In the genomic region with DNA sequence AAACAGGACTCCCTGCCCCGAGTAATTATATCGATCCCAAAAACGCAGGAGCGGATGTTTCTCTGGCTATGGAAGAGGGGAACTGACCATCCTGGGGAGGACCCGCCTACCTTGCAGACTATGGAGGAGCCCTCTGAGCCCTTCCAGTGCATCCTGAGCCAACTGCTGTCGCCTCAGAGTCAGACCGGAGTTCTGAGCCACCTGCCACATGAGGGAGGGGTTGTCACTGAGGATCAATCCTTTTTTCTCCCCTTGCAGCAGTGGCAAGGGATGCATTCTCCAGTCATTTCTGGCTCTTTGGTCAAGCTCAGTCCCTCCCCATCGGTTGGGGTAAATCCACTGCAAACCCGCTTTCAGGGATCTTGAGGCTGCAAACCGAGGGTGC, we compare ENCODE assay signal across 8 cellular contexts. TPM values are rescaled to one million over a fixed set of nuclear protein-coding genes. Genes with fewer than 3 reads are reported as not detected.
A peak's percentile ranks its signal among the peaks of the same experiment; 100 is the strongest.
DNase-seq lines count a peak whose midpoint lies in the region; ATAC-seq and TF ChIP-seq lines count a peak whose summit lies in the region.

No MANE protein-coding gene starts in this region.

- H3K9me3 ChIP-seq in BE2C (no peaks in the 10 kb centered on the region), left lung (no peaks in the 10 kb centered on the region), transverse colon (no peaks in the 10 kb centered on the region)

- DNase-seq in BE2C (no peak), HFF-Myc (ENCODE audit: extremely low read depth, low read depth) (no peak), left lung (no peak), transverse colon (no peak), Ammon's horn (ENCODE audit: low spot score) (no peak), AML-193 (lab: John Stamatoyannopoulos, UW) (no peak), NCI-H1436 (lab: John Stamatoyannopoulos, UW) (no peak)
- DNase-seq in activated T-helper 1 cell treated with anti-CD3 and anti-CD28 coated beads, Interleukin-12 subunit alpha, Interleukin-12 subunit beta, Interleukin-2, Interleukin-4 antibody, amounts not matched to agents 30 ng/mL and 10 ng/mL and 1 ng/mL, durations not matched to agents 14 hours and 24 hours and 36 hours (ENCODE audit: low spot score), result peak; percentile 4

- H3K4me1 Mint-ChIP-seq in activated T-helper 1 cell treated with anti-CD3 and anti-CD28 coated beads, Interleukin-12 subunit alpha, Interleukin-12 subunit beta, Interleukin-2, Interleukin-4 antibody, amounts not matched to agents 30 ng/mL and 10 ng/mL and 1 ng/mL, durations not matched to agents 14 hours and 24 hours and 36 hours (ENCODE audit: low read depth), result peaks cover 32% of the 10 kb centered on the region

- H3K4me3 ChIP-seq in BE2C (ENCODE audit: low read depth, low read length) (peak overlapping the region; percentile 77), HFF-Myc (replicated peaks; ENCODE audit: low read depth, low read length) (peak overlapping the region; percentile 83), left lung (peak overlapping the region; percentile 71 to 91), transverse colon (peak overlapping the region; percentile 62 to 86 (median 70))

- H3K27ac ChIP-seq in left lung, result peak overlapping the region; percentile 73 to 79
- peak overlapping the region; percentile 66 to 84 (median 79) for H3K27ac ChIP-seq in transverse colon

- no peaks in the 10 kb centered on the region for H3K27me3 ChIP-seq in BE2C
- no peaks in the 10 kb centered on the region for H3K27me3 ChIP-seq in left lung
- no peaks in the 10 kb centered on the region for H3K27me3 ChIP-seq in transverse colon

- intact Hi-C loops in activated T-helper 1 cell treated with anti-CD3 and anti-CD28 coated beads, Interleukin-12 subunit alpha, Interleukin-12 subunit beta, Interleukin-2, Interleukin-4 antibody, amounts not matched to agents 30 ng/mL and 10 ng/mL and 1 ng/mL, durations not matched to agents 14 hours and 24 hours and 36 hours (cut with micrococcal nuclease), result loop anchor here (1.0 to 10.0 kb wide), 5 partner anchors 37 to 1607 kb away; partner anchors contain the start of genes CCL27, DNAI1, FAM219A and NOL6
- intact Hi-C loops in left lung (cut with DNase I), result no loop called here
- intact Hi-C loops in transverse colon (cut with DNase I; ENCODE audit: low total_unique reads), result no loop called here

- 5% methylated on average over 10 of the region's 10 CpGs; no CpG with 5 or more reads in 1 of the 2 donors for WGBS in transverse colon (ENCODE audit: low coverage in 1 of 2), 2 donors

- in situ Hi-C loops in transverse colon (cut with MboI; ENCODE audit: low pct_ligation_motif_present in 1 of 4, low pct_unique_long_range_greater_than_20kb in 1 of 4, low sequenced_read_pairs in 3 of 4), result no loop called here

- peak overlapping the region; percentile 76 for H3K27ac Mint-ChIP-seq in activated T-helper 1 cell treated with anti-CD3 and anti-CD28 coated beads, Interleukin-12 subunit alpha, Interleukin-12 subunit beta, Interleukin-2, Interleukin-4 antibody, amounts not matched to agents 30 ng/mL and 10 ng/mL and 1 ng/mL, durations not matched to agents 14 hours and 24 hours and 36 hours

- no peaks in the 10 kb centered on the region for H3K9me3 Mint-ChIP-seq in activated T-helper 1 cell treated with anti-CD3 and anti-CD28 coated beads, Interleukin-12 subunit alpha, Interleukin-12 subunit beta, Interleukin-2, Interleukin-4 antibody, amounts not matched to agents 30 ng/mL and 10 ng/mL and 1 ng/mL, durations not matched to agents 14 hours and 24 hours and 36 hours

- no peak for TF ChIP-seq CTCF in BE2C (IDR thresholded peaks at IDR 0.05; ENCODE audit: low read depth, low read length)
- TF ChIP-seq CTCF in HFF-Myc (IDR thresholded peaks at IDR 0.05; ENCODE audit: low read depth, low read length, missing control alignments), result no peak
- no peak for TF ChIP-seq CTCF in left lung (IDR thresholded peaks at IDR 0.05)
- no peak for TF ChIP-seq CTCF in transverse colon (IDR thresholded peaks at IDR 0.05)

- H3K4me1 ChIP-seq in BE2C, result no peaks in the 10 kb centered on the region
- H3K4me1 ChIP-seq in left lung, result peaks cover 0 to 16% of the 10 kb centered on the region in 2 donors
- H3K4me1 ChIP-seq in transverse colon, result peaks cover 5 to 21% (median 15%) of the 10 kb centered on the region in 4 donors

- peaks cover 23% of the 10 kb centered on the region for H3K36me3 Mint-ChIP-seq in activated T-helper 1 cell treated with anti-CD3 and anti-CD28 coated beads, Interleukin-12 subunit alpha, Interleukin-12 subunit beta, Interleukin-2, Interleukin-4 antibody, amounts not matched to agents 30 ng/mL and 10 ng/mL and 1 ng/mL, durations not matched to agents 14 hours and 24 hours and 36 hours (ENCODE audit: low read depth)

- H3K36me3 ChIP-seq in BE2C, result peaks cover 14% of the 10 kb centered on the region
- H3K36me3 ChIP-seq in left lung, result peaks cover 0 to 16% of the 10 kb centered on the region in 2 donors
- no peaks in the 10 kb centered on the region for H3K36me3 ChIP-seq in transverse colon

- TF ChIP-seq EP300 in transverse colon (IDR thresholded peaks at IDR 0.05; ENCODE audit: low read depth), result no peak

- no peaks in the 10 kb centered on the region for H3K27me3 Mint-ChIP-seq in activated T-helper 1 cell treated with anti-CD3 and anti-CD28 coated beads, Interleukin-12 subunit alpha, Interleukin-12 subunit beta, Interleukin-2, Interleukin-4 antibody, amounts not matched to agents 30 ng/mL and 10 ng/mL and 1 ng/mL, durations not matched to agents 14 hours and 24 hours and 36 hours (ENCODE audit: insufficient read depth)

- TF ChIP-seq POLR2A in transverse colon (IDR thresholded peaks at IDR 0.05), result no peak

- peak overlapping the region; percentile 96 for H3K4me3 Mint-ChIP-seq in activated T-helper 1 cell treated with anti-CD3 and anti-CD28 coated beads, Interleukin-12 subunit alpha, Interleukin-12 subunit beta, Interleukin-2, Interleukin-4 antibody, amounts not matched to agents 30 ng/mL and 10 ng/mL and 1 ng/mL, durations not matched to agents 14 hours and 24 hours and 36 hours

- no peak for ATAC-seq in left lung

RNA-seq across cellular contexts. Expression of gene FANCG, which starts 0.7 kb away (rescaled TPM):
- polyA plus RNA-seq in BE2C (2012; ENCODE audit: insufficient read depth, insufficient read length, low read depth), result 9.5 TPM
- total RNA-seq in activated T-helper 1 cell treated with anti-CD3 and anti-CD28 coated beads, Interleukin-12 subunit alpha, Interleukin-12 subunit beta, Interleukin-2, Interleukin-4 antibody, amounts not matched to agents 30 ng/mL and 10 ng/mL and 1 ng/mL, durations not matched to agents 14 hours and 24 hours and 36 hours, result 102 and 104 TPM in 2 replicates
- 10 to 100 TPM; 18.7 to 28.3 TPM for total RNA-seq in left lung
- total RNA-seq in transverse colon, result 10 to 100 TPM in 3 of 4 donors, 1 to 10 TPM in 1; 6.6 to 90.0 (median 51.6) TPM

RNA-seq across cellular contexts. Expression of gene VCP, which starts 6.6 kb away (rescaled TPM):
- polyA plus RNA-seq in BE2C (2012; ENCODE audit: insufficient read depth, insufficient read length, low read depth), result 117 TPM
- total RNA-seq in activated T-helper 1 cell treated with anti-CD3 and anti-CD28 coated beads, Interleukin-12 subunit alpha, Interleukin-12 subunit beta, Interleukin-2, Interleukin-4 antibody, amounts not matched to agents 30 ng/mL and 10 ng/mL and 1 ng/mL, durations not matched to agents 14 hours and 24 hours and 36 hours, result 334 and 353 TPM in 2 replicates
- total RNA-seq in left lung (100 to 1,000 TPM; 228 to 327 TPM), transverse colon (100 to 1,000 TPM in 3 of 4 donors, 10 to 100 TPM in 1; 45.3 to 196 (median 124) TPM)

RNA-seq across cellular contexts. Expression of gene PIGO, which starts 17.4 kb away (rescaled TPM):
- polyA plus RNA-seq in BE2C (2012; ENCODE audit: insufficient read depth, insufficient read length, low read depth), result 23.5 TPM
- total RNA-seq in activated T-helper 1 cell treated with anti-CD3 and anti-CD28 coated beads, Interleukin-12 subunit alpha, Interleukin-12 subunit beta, Interleukin-2, Interleukin-4 antibody, amounts not matched to agents 30 ng/mL and 10 ng/mL and 1 ng/mL, durations not matched to agents 14 hours and 24 hours and 36 hours, result 34.4 and 39.7 TPM in 2 replicates
- total RNA-seq in left lung, result 10 to 100 TPM; 29.8 to 30.7 TPM
- 10 to 100 TPM; 19.1 to 50.1 (median 24.8) TPM for total RNA-seq in transverse colon

RNA-seq across cellular contexts. Expression of gene STOML2, which starts 23.9 kb away (rescaled TPM):
- 142 TPM for polyA plus RNA-seq in BE2C (2012; ENCODE audit: insufficient read depth, insufficient read length, low read depth)
- total RNA-seq in activated T-helper 1 cell treated with anti-CD3 and anti-CD28 coated beads, Interleukin-12 subunit alpha, Interleukin-12 subunit beta, Interleukin-2, Interleukin-4 antibody, amounts not matched to agents 30 ng/mL and 10 ng/mL and 1 ng/mL, durations not matched to agents 14 hours and 24 hours and 36 hours, result 250 and 261 TPM in 2 replicates
- 10 to 100 TPM; 62.3 to 90.3 TPM for total RNA-seq in left lung
- total RNA-seq in transverse colon, result 10 to 100 TPM; 36.7 to 99.1 (median 70.9) TPM

RNA-seq across cellular contexts. Expression of gene ATOSB, which starts 36.6 kb away (rescaled TPM):
- polyA plus RNA-seq in BE2C (2012; ENCODE audit: insufficient read depth, insufficient read length, low read depth), result 17.6 TPM
- 4.8 and 5.4 TPM in 2 replicates for total RNA-seq in activated T-helper 1 cell treated with anti-CD3 and anti-CD28 coated beads, Interleukin-12 subunit alpha, Interleukin-12 subunit beta, Interleukin-2, Interleukin-4 antibody, amounts not matched to agents 30 ng/mL and 10 ng/mL and 1 ng/mL, durations not matched to agents 14 hours and 24 hours and 36 hours
- total RNA-seq in left lung (10 to 100 TPM; 26.1 to 30.9 TPM), transverse colon (10 to 100 TPM; 23.9 to 30.0 (median 27.3) TPM)
